ENCODE assay signal across 19 cellular contexts in the genomic region with DNA sequence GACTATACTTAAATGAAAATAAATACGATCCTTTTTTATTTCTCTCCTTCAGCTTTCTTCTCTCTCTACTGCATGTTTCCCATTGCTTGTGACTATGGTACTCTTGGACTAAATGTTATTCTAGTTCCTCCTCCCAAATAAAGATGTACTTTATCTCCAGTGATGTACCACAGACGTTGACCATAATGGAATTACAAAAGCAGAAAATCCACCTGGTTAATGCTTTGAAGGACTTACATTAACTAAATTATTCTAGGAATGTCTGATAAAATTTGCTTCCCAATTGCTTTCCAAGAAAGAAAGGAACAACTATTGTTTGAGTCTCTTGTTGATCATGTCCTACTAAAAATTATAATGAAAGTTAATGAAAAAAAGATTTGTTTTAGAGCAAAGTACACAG.
DNase-seq lines count a peak whose midpoint lies in the region; ATAC-seq, FAIRE-seq and TF ChIP-seq lines count a peak whose summit lies in the region.
"Had no signal": no experiment of that assay in that cellular context is flagged by ENCODE, and none has a peak within 500 bp of the region (broad histone marks: within the 10 kb centered on the region; RNA-seq: fewer than 3 reads in every experiment).

No MANE protein-coding gene starts in this region.

- no TSS peak for BruUV-seq in Calu3 (replicated peaks; lab: Mats Ljungman, UMichigan)

- TF ChIP-seq CTCF in A549 (IDR thresholded peaks at IDR 0.05) (no peak), Calu3 (IDR thresholded peaks at IDR 0.05; ENCODE audit: unreplicated experiment) (no peak), VCaP (conservative IDR thresholded peaks at IDR 0.05) (no peak), omental fat pad (IDR thresholded peaks at IDR 0.05) (no peak)

- H3K27me3 Mint-ChIP-seq in Calu3 (ENCODE audit: unreplicated experiment), result no peaks in the 10 kb centered on the region
- H3K27me3 Mint-ChIP-seq in activated CD8-positive, alpha-beta T cell treated with anti-CD3 and anti-CD28 coated beads, Interleukin-2, amount 10 ng/mL, durations not matched to agents 7 days and 5 days (ENCODE audit: low read depth), result peaks cover 14% of the 10 kb centered on the region

- no peak overlapping the region for H3K27ac ChIP-seq in A549
- peak overlapping the region; percentile 78 for H3K27ac ChIP-seq in VCaP
- no peak overlapping the region for H3K27ac ChIP-seq in small intestine (ENCODE audit: low read depth in 1 of 2, low read length in 1 of 2)

- no peak for DNase-seq in A549 (ENCODE audit: low read depth in 1 of 2, low spot score in 1 of 2)
- DNase-seq in Calu3, result no peak
- DNase-seq in small intestine, result no peak
- no peak for DNase-seq in NCI-H526 (lab: John Stamatoyannopoulos, UW)
- DNase-seq in omental fat pad (ENCODE audit: low spot score), result no peak
- DNase-seq in activated CD8-positive, alpha-beta T cell treated with anti-CD3 and anti-CD28 coated beads, Interleukin-2, amount 10 ng/mL, durations not matched to agents 7 days and 5 days, result no peak
- DNase-seq: AML-193; CD4-positive, alpha-beta memory T cell; DMS79 treated with DMSO at 0.1 percent for 48 hours; GF-D8; GOT3; H7; HFFc6; IMR-90 had no signal

- POLR2A ChIA-PET in A549 (lab: Yijun Ruan, JAX), result no interaction called here
- POLR2A ChIA-PET in activated CD8-positive, alpha-beta T cell treated with anti-CD3 and anti-CD28 coated beads, Interleukin-2, amount 10 ng/mL, durations not matched to agents 7 days and 5 days (lab: Charles Lee), result no interaction called here

- TF ChIP-seq POLR2A in A549 (IDR thresholded peaks at IDR 0.05; ENCODE audit: low read length), result no peak

- ATAC-seq in A549 (no peak), omental fat pad (ENCODE audit: low FRiP score) (no peak)
- ATAC-seq in activated CD8-positive, alpha-beta T cell treated with anti-CD3 and anti-CD28 coated beads, Interleukin-2, amount 10 ng/mL, durations not matched to agents 7 days and 5 days, result no peak
- ATAC-seq: HCT116, K562 had no signal

- CTCF ChIA-PET in A549 (lab: Yijun Ruan, JAX), result interaction anchor here (1.5 kb wide), 1 partner anchor 14 kb away, joined by 3 read pairs; no protein-coding TSS in a partner anchor
- CTCF ChIA-PET in Calu3 (lab: Charles Lee), result interaction anchor here (1.1 to 1.7 kb wide), 4 partner anchors 9 to 87 kb away, joined by 4 to 10 read pairs (median 6); no protein-coding TSS in a partner anchor
- CTCF ChIA-PET in activated CD8-positive, alpha-beta T cell treated with anti-CD3 and anti-CD28 coated beads, Interleukin-2, amount 10 ng/mL, durations not matched to agents 7 days and 5 days (lab: Charles Lee), result no interaction called here

- no peaks in the 10 kb centered on the region for H3K9me3 ChIP-seq in A549
- H3K9me3 ChIP-seq in small intestine (ENCODE audit: control insufficient read depth, low read depth), result no peaks in the 10 kb centered on the region

- TF ChIP-seq RAD21 in A549 (conservative IDR thresholded peaks at IDR 0.05 in 1 of 2, IDR thresholded peaks at IDR 0.05 in 1 of 2), result no peak

- peaks cover 68% of the 10 kb centered on the region for H3K4me1 Mint-ChIP-seq in Calu3 (ENCODE audit: low read depth, unreplicated experiment)
- no peaks in the 10 kb centered on the region for H3K4me1 Mint-ChIP-seq in activated CD8-positive, alpha-beta T cell treated with anti-CD3 and anti-CD28 coated beads, Interleukin-2, amount 10 ng/mL, durations not matched to agents 7 days and 5 days (ENCODE audit: low read depth)
- H3K4me1 Mint-ChIP-seq: CD4-positive, alpha-beta memory T cell had no signal

- H3K4me2 ChIP-seq in A549, result no peak overlapping the region

- 75% methylated on average over 2 of the region's 2 CpGs for WGBS in A549 (ENCODE audit: missing lambda C conversion rate)
- 68 to 71% (median 70%) methylated on average over 2 of the region's 2 CpGs for WGBS in small intestine, 3 donors

- peak overlapping the region; percentile 20 for H3K27ac Mint-ChIP-seq in Calu3 (ENCODE audit: unreplicated experiment)
- H3K27ac Mint-ChIP-seq in activated CD8-positive, alpha-beta T cell treated with anti-CD3 and anti-CD28 coated beads, Interleukin-2, amount 10 ng/mL, durations not matched to agents 7 days and 5 days, result no peak overlapping the region
- H3K27ac Mint-ChIP-seq: CD4-positive, alpha-beta memory T cell; HFFc6 had no signal

- no peaks in the 10 kb centered on the region for H3K36me3 ChIP-seq in small intestine (ENCODE audit: control insufficient read depth in 2 of 2, insufficient read depth in 2 of 2, low read length in 2 of 2)

- H3K4me1 ChIP-seq in A549 (peaks cover 59% of the 10 kb centered on the region), small intestine (ENCODE audit: control insufficient read depth in 2 of 2, insufficient read depth in 1 of 2, low read depth in 1 of 2, low read length in 1 of 2) (no peaks in the 10 kb centered on the region)

- TF ChIP-seq EP300 in A549 (IDR thresholded peaks at IDR 0.05), result no peak

- H3K27me3 ChIP-seq in small intestine (ENCODE audit: control insufficient read depth in 2 of 2, insufficient read depth in 2 of 2, low read length in 2 of 2), result peaks cover 0 to 1% of the 10 kb centered on the region in 2 donors

- H3K36me3 Mint-ChIP-seq in Calu3 (ENCODE audit: insufficient read depth, unreplicated experiment), result no peaks in the 10 kb centered on the region
- H3K36me3 Mint-ChIP-seq in activated CD8-positive, alpha-beta T cell treated with anti-CD3 and anti-CD28 coated beads, Interleukin-2, amount 10 ng/mL, durations not matched to agents 7 days and 5 days (ENCODE audit: low read depth), result no peaks in the 10 kb centered on the region
- H3K36me3 Mint-ChIP-seq: CD4-positive, alpha-beta memory T cell had no signal

- H3K4me3 ChIP-seq in A549 (no peak overlapping the region), small intestine (ENCODE audit: low read depth in 1 of 2, low read length in 2 of 2) (no peak overlapping the region)
- H3K4me3 ChIP-seq: K562 had no signal

- H3K4me3 Mint-ChIP-seq in Calu3 (ENCODE audit: low read depth, unreplicated experiment), result no peak overlapping the region
- no peak overlapping the region for H3K4me3 Mint-ChIP-seq in activated CD8-positive, alpha-beta T cell treated with anti-CD3 and anti-CD28 coated beads, Interleukin-2, amount 10 ng/mL, durations not matched to agents 7 days and 5 days
- H3K4me3 Mint-ChIP-seq: CD4-positive, alpha-beta memory T cell; HFFc6 had no signal

- FAIRE-seq in A549 (lab: Jason Lieb, UNC) (peak; percentile 7), small intestine (lab: Jason Lieb, UNC) (peak; percentile 26)
- FAIRE-seq: A204.1, HTR-8/SVneo, K562 had no signal

- intact Hi-C loops in Calu3 (cut with micrococcal nuclease; ENCODE audit: unreplicated experiment), result loop anchor here (2.0 to 5.0 kb wide), 4 partner anchors 24 to 136 kb away; no protein-coding TSS in a partner anchor

- H3K9me3 Mint-ChIP-seq in Calu3 (ENCODE audit: low read depth, unreplicated experiment), result no peaks in the 10 kb centered on the region
- H3K9me3 Mint-ChIP-seq in activated CD8-positive, alpha-beta T cell treated with anti-CD3 and anti-CD28 coated beads, Interleukin-2, amount 10 ng/mL, durations not matched to agents 7 days and 5 days (ENCODE audit: insufficient read depth), result no peaks in the 10 kb centered on the region
- H3K9me3 Mint-ChIP-seq: HFFc6 had no signal

TF ChIP-seq in A549, 52 proteins besides CTCF, POLR2A, EP300 and RAD21:
- TF ChIP-seq, protein P1, sequence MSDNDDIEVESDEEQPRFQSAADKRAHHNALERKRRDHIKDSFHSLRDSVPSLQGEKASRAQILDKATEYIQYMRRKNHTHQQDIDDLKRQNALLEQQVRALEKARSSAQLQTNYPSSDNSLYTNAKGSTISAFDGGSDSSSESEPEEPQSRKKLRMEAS (IDR thresholded peaks at IDR 0.05), result no peak
- no peak for TF ChIP-seq HEYL (CRISPR knock-in tag; IDR thresholded peaks at IDR 0.05)
- no peak for TF ChIP-seq BHLHE40 (IDR thresholded peaks at IDR 0.05; ENCODE audit: low read depth, low read length)
- TF ChIP-seq FOSB (CRISPR knock-in tag; IDR thresholded peaks at IDR 0.05), result no peak
- TF ChIP-seq CEBPB (IDR thresholded peaks at IDR 0.05), result no peak
- no peak for TF ChIP-seq MYC (IDR thresholded peaks at IDR 0.05; ENCODE audit: borderline replicate concordance, low read length)
- TF ChIP-seq GATA3 (IDR thresholded peaks at IDR 0.05; ENCODE audit: borderline replicate concordance), result no peak
- TF ChIP-seq, protein P2, sequence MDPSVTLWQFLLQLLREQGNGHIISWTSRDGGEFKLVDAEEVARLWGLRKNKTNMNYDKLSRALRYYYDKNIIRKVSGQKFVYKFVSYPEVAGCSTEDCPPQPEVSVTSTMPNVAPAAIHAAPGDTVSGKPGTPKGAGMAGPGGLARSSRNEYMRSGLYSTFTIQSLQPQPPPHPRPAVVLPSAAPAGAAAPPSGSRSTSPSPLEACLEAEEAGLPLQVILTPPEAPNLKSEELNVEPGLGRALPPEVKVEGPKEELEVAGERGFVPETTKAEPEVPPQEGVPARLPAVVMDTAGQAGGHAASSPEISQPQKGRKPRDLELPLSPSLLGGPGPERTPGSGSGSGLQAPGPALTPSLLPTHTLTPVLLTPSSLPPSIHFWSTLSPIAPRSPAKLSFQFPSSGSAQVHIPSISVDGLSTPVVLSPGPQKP (IDR thresholded peaks at IDR 0.05; ENCODE audit: low read depth, low read length), result no peak
- TF ChIP-seq JUN (IDR thresholded peaks at IDR 0.05), result no peak
